Comparison of ENCODE assay signal across 8 cellular contexts in genomic region chr1:24191860-24192259, GRCh38. TPM values are rescaled to one million over a fixed set of nuclear protein-coding genes. Genes with fewer than 3 reads are reported as not detected.
DNase-seq lines count a peak whose midpoint lies in the region; ATAC-seq, FAIRE-seq and TF ChIP-seq lines count a peak whose summit lies in the region.

No MANE protein-coding gene starts in this region.

- H3K9me3 Mint-ChIP-seq in activated T-helper 2 cell treated with anti-CD3 and anti-CD28 coated beads, Interferon-gamma antibody, Interleukin-2, Interleukin-4, amounts not matched to agents 10 μg/mL and 5 μg/mL and 100 μg/mL, durations not matched to agents 14 hours and 24 hours and 36 hours: no peaks in the 10 kb centered on the region
- H3K9me3 Mint-ChIP-seq in naive thymus-derived CD4-positive, alpha-beta T cell: peaks cover 0 to 3% (median 0%) of the 10 kb centered on the region in 11 donors
- peaks cover 0 to 2% (median 0%) of the 10 kb centered on the region in 9 donors for H3K9me3 Mint-ChIP-seq in naive thymus-derived CD8-positive, alpha-beta T cell

- CTCF ChIA-PET in naive thymus-derived CD4-positive, alpha-beta T cell (lab: Charles Lee): interaction anchor here (0.6 to 1.1 kb wide), 2 partner anchors 199 to 1221 kb away, joined by 3 to 4 read pairs; no protein-coding TSS in a partner anchor

- H3K27ac ChIP-seq in naive thymus-derived CD4-positive, alpha-beta T cell (ENCODE audit: low read depth, low read length): no peak overlapping the region

- POLR2A ChIA-PET in naive thymus-derived CD4-positive, alpha-beta T cell (lab: Charles Lee): no interaction called here
- POLR2A ChIA-PET in naive thymus-derived CD8-positive, alpha-beta T cell (lab: Charles Lee): no interaction called here

- intact Hi-C loops in activated T-helper 2 cell treated with anti-CD3 and anti-CD28 coated beads, Interferon-gamma antibody, Interleukin-2, Interleukin-4, amounts not matched to agents 10 μg/mL and 5 μg/mL and 100 μg/mL, durations not matched to agents 14 hours and 24 hours and 36 hours (cut with micrococcal nuclease): loop anchor here (2.0 to 10.0 kb wide), 3 partner anchors 41 to 343 kb away; partner anchors contain the start of gene STPG1
- intact Hi-C loops in naive thymus-derived CD4-positive, alpha-beta T cell (cut with micrococcal nuclease): loop anchor here in 1 of 2 donors (10.0 kb wide), 1 partner anchor 313 kb away; the partner anchor contains the start of gene RCAN3

- peak; percentile 33 for ATAC-seq in naive thymus-derived CD4-positive, alpha-beta T cell
- ATAC-seq in GM19452 (IDR thresholded peaks at IDR 0.05; ENCODE audit: unreplicated experiment): no peak
- ATAC-seq in naive thymus-derived CD8-positive, alpha-beta T cell: no peak

- H3K4me3 Mint-ChIP-seq in activated T-helper 2 cell treated with anti-CD3 and anti-CD28 coated beads, Interferon-gamma antibody, Interleukin-2, Interleukin-4, amounts not matched to agents 10 μg/mL and 5 μg/mL and 100 μg/mL, durations not matched to agents 14 hours and 24 hours and 36 hours (ENCODE audit: low read depth): no peak overlapping the region
- H3K4me3 Mint-ChIP-seq in naive thymus-derived CD4-positive, alpha-beta T cell: peak overlapping the region in 1 of 10 donors; percentile 27
- peak overlapping the region in 2 of 10 donors; percentile 16 to 25 for H3K4me3 Mint-ChIP-seq in naive thymus-derived CD8-positive, alpha-beta T cell

- H3K27me3 Mint-ChIP-seq in activated T-helper 2 cell treated with anti-CD3 and anti-CD28 coated beads, Interferon-gamma antibody, Interleukin-2, Interleukin-4, amounts not matched to agents 10 μg/mL and 5 μg/mL and 100 μg/mL, durations not matched to agents 14 hours and 24 hours and 36 hours (ENCODE audit: low read depth): no peaks in the 10 kb centered on the region
- peaks cover 0 to 8% (median 0%) of the 10 kb centered on the region in 5 donors for H3K27me3 Mint-ChIP-seq in naive thymus-derived CD4-positive, alpha-beta T cell
- no peaks in the 10 kb centered on the region for H3K27me3 Mint-ChIP-seq in naive thymus-derived CD8-positive, alpha-beta T cell

- FAIRE-seq in GM12892 (lab: Jason Lieb, UNC) (peak; percentile 87), frontal cortex (lab: Jason Lieb, UNC) (no peak)

- no peaks in the 10 kb centered on the region for H3K9me3 ChIP-seq in naive thymus-derived CD4-positive, alpha-beta T cell (ENCODE audit: control insufficient read depth in 2 of 3, low read length in 3 of 3)

- H3K36me3 ChIP-seq in naive thymus-derived CD4-positive, alpha-beta T cell (ENCODE audit: control insufficient read depth in 2 of 3, insufficient read depth in 3 of 3, low read length in 3 of 3): no peaks in the 10 kb centered on the region

- TF ChIP-seq POLR2A in GM12892 (IDR thresholded peaks at IDR 0.05; ENCODE audit: low read depth, low read length): no peak

- H3K4me1 ChIP-seq in naive thymus-derived CD4-positive, alpha-beta T cell (ENCODE audit: control insufficient read depth in 2 of 2, insufficient read depth in 2 of 2, low read length in 2 of 2): peaks cover 16% of the 10 kb centered on the region in 2 donors

- no peaks in the 10 kb centered on the region for H3K27me3 ChIP-seq in naive thymus-derived CD4-positive, alpha-beta T cell (ENCODE audit: control insufficient read depth in 2 of 2, insufficient read depth in 2 of 2, low read length in 2 of 2)

- no peak overlapping the region for H3K4me3 ChIP-seq in naive thymus-derived CD4-positive, alpha-beta T cell (ENCODE audit: low read length)

- peak overlapping the region; percentile 83 for H3K27ac Mint-ChIP-seq in activated T-helper 2 cell treated with anti-CD3 and anti-CD28 coated beads, Interferon-gamma antibody, Interleukin-2, Interleukin-4, amounts not matched to agents 10 μg/mL and 5 μg/mL and 100 μg/mL, durations not matched to agents 14 hours and 24 hours and 36 hours
- H3K27ac Mint-ChIP-seq in naive thymus-derived CD4-positive, alpha-beta T cell: peak overlapping the region in 2 of 9 donors; percentile 53 to 71
- H3K27ac Mint-ChIP-seq in naive thymus-derived CD8-positive, alpha-beta T cell: peak overlapping the region in 5 of 10 donors; percentile 0 to 93 (median 50)

- H3K4me1 Mint-ChIP-seq in activated T-helper 2 cell treated with anti-CD3 and anti-CD28 coated beads, Interferon-gamma antibody, Interleukin-2, Interleukin-4, amounts not matched to agents 10 μg/mL and 5 μg/mL and 100 μg/mL, durations not matched to agents 14 hours and 24 hours and 36 hours (ENCODE audit: low read depth): peaks cover 50% of the 10 kb centered on the region
- H3K4me1 Mint-ChIP-seq in naive thymus-derived CD4-positive, alpha-beta T cell: peaks cover 16 to 54% (median 24%) of the 10 kb centered on the region in 7 donors
- H3K4me1 Mint-ChIP-seq in naive thymus-derived CD8-positive, alpha-beta T cell: peaks cover 10 to 65% (median 33%) of the 10 kb centered on the region in 4 donors

- peaks cover 8% of the 10 kb centered on the region for H3K36me3 Mint-ChIP-seq in activated T-helper 2 cell treated with anti-CD3 and anti-CD28 coated beads, Interferon-gamma antibody, Interleukin-2, Interleukin-4, amounts not matched to agents 10 μg/mL and 5 μg/mL and 100 μg/mL, durations not matched to agents 14 hours and 24 hours and 36 hours (ENCODE audit: low read depth)
- H3K36me3 Mint-ChIP-seq in naive thymus-derived CD4-positive, alpha-beta T cell: peaks cover 0 to 5% (median 0%) of the 10 kb centered on the region in 5 donors
- no peaks in the 10 kb centered on the region for H3K36me3 Mint-ChIP-seq in naive thymus-derived CD8-positive, alpha-beta T cell

- DNase-seq in GM12892 (ENCODE audit: insufficient read length): peak; percentile 46
- DNase-seq in M059J (ENCODE audit: low read depth): peak; percentile 86
- DNase-seq in activated T-helper 2 cell treated with anti-CD3 and anti-CD28 coated beads, Interferon-gamma antibody, Interleukin-2, Interleukin-4, amounts not matched to agents 10 μg/mL and 5 μg/mL and 100 μg/mL, durations not matched to agents 14 hours and 24 hours and 36 hours (ENCODE audit: low spot score): peak; percentile 33
- DNase-seq in naive thymus-derived CD4-positive, alpha-beta T cell: peak in 1 of 9 donors; percentile 29
- DNase-seq in frontal cortex (ENCODE audit: low spot score in 2 of 2): no peak
- DNase-seq in naive thymus-derived CD8-positive, alpha-beta T cell: no peak
- DNase-seq in iPS-NIHi11 (ENCODE audit: low spot score): no peak

RNA-seq across cellular contexts. Expression of gene IFNLR1, which starts 4.8 kb away (rescaled TPM):
- polyA plus RNA-seq in GM12892 (2012; ENCODE audit: missing spikeins): 5.3 TPM
- 1.9 and 2.3 TPM in 2 replicates for total RNA-seq in M059J (2014; rRNA removed; shearing (Covaris generic))
- 5.8 and 6.5 TPM in 2 replicates for total RNA-seq in activated T-helper 2 cell treated with anti-CD3 and anti-CD28 coated beads, Interferon-gamma antibody, Interleukin-2, Interleukin-4, amounts not matched to agents 10 μg/mL and 5 μg/mL and 100 μg/mL, durations not matched to agents 14 hours and 24 hours and 36 hours
- 1 to 10 TPM; 1.0 to 3.9 (median 2.6) TPM for total RNA-seq in naive thymus-derived CD4-positive, alpha-beta T cell
- under 1 TPM; 0.08 to 0.75 TPM for polyA plus RNA-seq in naive thymus-derived CD4-positive, alpha-beta T cell
- total RNA-seq in frontal cortex: 0.41 TPM
- total RNA-seq in naive thymus-derived CD8-positive, alpha-beta T cell: 1 to 10 TPM; 4.6 to 5.5 TPM
- polyA plus RNA-seq in naive thymus-derived CD8-positive, alpha-beta T cell: 1 to 10 TPM in 1 of 3 donors, under 1 TPM in 2; 0.77 to 2.2 (median 0.82) TPM

RNA-seq across cellular contexts. Expression of gene IL22RA1, which starts 48.9 kb away (rescaled TPM):
- not detected for polyA plus RNA-seq in GM12892 (2012; ENCODE audit: missing spikeins)
- 1.3 and 1.9 TPM in 2 replicates for total RNA-seq in M059J (2014; rRNA removed; shearing (Covaris generic))
- not detected in 2 replicates for total RNA-seq in activated T-helper 2 cell treated with anti-CD3 and anti-CD28 coated beads, Interferon-gamma antibody, Interleukin-2, Interleukin-4, amounts not matched to agents 10 μg/mL and 5 μg/mL and 100 μg/mL, durations not matched to agents 14 hours and 24 hours and 36 hours
- total RNA-seq in naive thymus-derived CD4-positive, alpha-beta T cell: not detected
- not detected for polyA plus RNA-seq in naive thymus-derived CD4-positive, alpha-beta T cell
- total RNA-seq in frontal cortex: not detected
- not detected for total RNA-seq in naive thymus-derived CD8-positive, alpha-beta T cell
- polyA plus RNA-seq in naive thymus-derived CD8-positive, alpha-beta T cell: not detected

Comparison
In these comparisons a context has a peak if more than half of its experiments do, and no peak if none do; other contexts are left out.
1. DNase-seq: peak in GM12892 (single experiment), M059J (single experiment) and activated T-helper 2 cell treated with anti-CD3 and anti-CD28 coated beads, Interferon-gamma antibody, Interleukin-2, Interleukin-4, amounts not matched to agents 10 μg/mL and 5 μg/mL and 100 μg/mL, durations not matched to agents 14 hours and 24 hours and 36 hours (single experiment); none in frontal cortex (0 of 2), naive thymus-derived CD8-positive, alpha-beta T cell (0 of 10) and iPS-NIHi11 (single experiment).